In the genomic region with DNA sequence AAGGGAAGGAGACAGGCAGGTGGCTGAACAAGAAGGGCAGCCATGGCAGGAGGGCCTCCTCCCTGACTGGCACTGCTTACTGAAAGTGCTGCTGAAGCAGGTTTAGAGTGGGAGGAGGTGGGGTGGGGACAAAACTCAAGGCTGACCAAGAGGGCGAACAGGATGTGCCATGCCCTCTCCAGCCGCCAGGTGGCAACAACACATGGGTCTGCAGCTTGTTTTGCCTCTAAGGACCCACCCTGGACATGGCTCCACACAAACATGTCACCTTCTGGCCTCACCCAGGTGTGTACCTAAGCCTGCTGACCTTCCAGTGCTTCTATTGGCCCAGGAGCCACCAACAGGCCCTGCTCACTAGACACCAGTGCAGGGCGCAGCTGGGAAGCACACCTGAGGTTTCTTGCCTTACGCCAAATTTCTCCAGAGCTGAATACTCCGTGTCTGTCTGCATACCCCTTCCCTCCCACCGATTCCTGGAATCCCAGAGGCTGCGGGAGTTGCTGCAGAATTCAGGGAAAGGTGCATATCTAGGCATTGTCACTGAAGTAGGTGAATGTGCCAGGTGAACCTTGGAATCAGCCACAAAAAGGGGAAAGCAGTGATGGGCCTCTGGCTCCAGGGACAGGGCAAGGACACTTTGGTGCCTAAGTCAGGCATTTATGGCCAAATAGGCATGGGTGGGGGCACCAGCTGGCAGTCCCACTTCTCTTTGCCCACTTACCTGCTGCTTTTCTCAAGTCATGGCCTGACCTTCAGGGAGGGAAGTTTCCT, we compare ENCODE assay signal across 1 cellular context.
A peak's percentile ranks its signal among the peaks of the same experiment; 100 is the strongest.
TF ChIP-seq lines count a peak whose summit lies in the region.

No MANE protein-coding gene starts in this region.

TF ChIP-seq in A549, 52 proteins besides CTCF, POLR2A, EP300 and RAD21 (continued from another document):
- TF ChIP-seq CEBPB (IDR thresholded peaks at IDR 0.05), result no peak
- TF ChIP-seq CHD4 (IDR thresholded peaks at IDR 0.05; ENCODE audit: borderline replicate concordance), result no peak
- no peak for TF ChIP-seq MYC (IDR thresholded peaks at IDR 0.05; ENCODE audit: borderline replicate concordance, low read length)
- TF ChIP-seq SMC3 (IDR thresholded peaks at IDR 0.05), result peak; percentile 76
- TF ChIP-seq, protein P1, sequence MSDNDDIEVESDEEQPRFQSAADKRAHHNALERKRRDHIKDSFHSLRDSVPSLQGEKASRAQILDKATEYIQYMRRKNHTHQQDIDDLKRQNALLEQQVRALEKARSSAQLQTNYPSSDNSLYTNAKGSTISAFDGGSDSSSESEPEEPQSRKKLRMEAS (IDR thresholded peaks at IDR 0.05), result 0 out of 2 replicates have a peak, but pooled peaks have one; percentile 16
- no peak for TF ChIP-seq KDM5A (IDR thresholded peaks at IDR 0.05)
- no peak for TF ChIP-seq ESRRA (IDR thresholded peaks at IDR 0.05; ENCODE audit: borderline replicate concordance, low read length)
- TF ChIP-seq EHF (CRISPR knock-in tag; IDR thresholded peaks at IDR 0.05), result no peak
- TF ChIP-seq JUN (IDR thresholded peaks at IDR 0.05), result no peak
- no peak for TF ChIP-seq CBX2 (IDR thresholded peaks at IDR 0.05; ENCODE audit: borderline replicate concordance, low read depth)
- TF ChIP-seq, protein P2, sequence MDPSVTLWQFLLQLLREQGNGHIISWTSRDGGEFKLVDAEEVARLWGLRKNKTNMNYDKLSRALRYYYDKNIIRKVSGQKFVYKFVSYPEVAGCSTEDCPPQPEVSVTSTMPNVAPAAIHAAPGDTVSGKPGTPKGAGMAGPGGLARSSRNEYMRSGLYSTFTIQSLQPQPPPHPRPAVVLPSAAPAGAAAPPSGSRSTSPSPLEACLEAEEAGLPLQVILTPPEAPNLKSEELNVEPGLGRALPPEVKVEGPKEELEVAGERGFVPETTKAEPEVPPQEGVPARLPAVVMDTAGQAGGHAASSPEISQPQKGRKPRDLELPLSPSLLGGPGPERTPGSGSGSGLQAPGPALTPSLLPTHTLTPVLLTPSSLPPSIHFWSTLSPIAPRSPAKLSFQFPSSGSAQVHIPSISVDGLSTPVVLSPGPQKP (IDR thresholded peaks at IDR 0.05; ENCODE audit: low read depth, low read length), result no peak
- TF ChIP-seq NR3C1 (IDR thresholded peaks at IDR 0.05), result no peak
- peak; percentile 62 for TF ChIP-seq MAFK (IDR thresholded peaks at IDR 0.05; ENCODE audit: partially characterized antibody)
- no peak for TF ChIP-seq FOXS1 (CRISPR knock-in tag; IDR thresholded peaks at IDR 0.05)
